ENCODE assay signal across 1 cellular context in the genomic region with DNA sequence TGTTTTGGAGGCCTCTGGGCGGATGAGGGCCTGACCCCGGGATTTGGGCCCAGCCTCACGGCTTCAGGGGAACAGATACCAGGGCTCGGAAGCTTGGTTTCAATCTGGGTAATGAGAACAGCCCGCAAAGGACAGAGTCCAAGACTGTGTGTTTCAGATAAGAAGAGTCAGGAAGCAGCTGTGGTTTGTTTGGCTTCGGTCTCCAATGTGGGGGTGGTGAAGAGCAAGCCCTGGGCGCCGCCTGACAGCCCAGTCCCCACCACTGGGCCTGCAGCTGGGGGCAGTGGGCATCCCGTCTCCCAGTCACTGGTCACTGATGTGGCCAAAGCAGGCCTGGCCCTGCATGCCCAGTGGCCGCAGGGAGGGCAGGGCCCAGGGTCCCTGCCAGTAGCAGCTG.
A peak's percentile ranks its signal among the peaks of the same experiment; 100 is the strongest.
TF ChIP-seq lines count a peak whose summit lies in the region.

No MANE protein-coding gene starts in this region.

TF ChIP-seq in K562, 482 proteins besides CTCF, POLR2A, EP300 and RAD21 (continued from another document and continues in another):
- TF ChIP-seq, protein P1, sequence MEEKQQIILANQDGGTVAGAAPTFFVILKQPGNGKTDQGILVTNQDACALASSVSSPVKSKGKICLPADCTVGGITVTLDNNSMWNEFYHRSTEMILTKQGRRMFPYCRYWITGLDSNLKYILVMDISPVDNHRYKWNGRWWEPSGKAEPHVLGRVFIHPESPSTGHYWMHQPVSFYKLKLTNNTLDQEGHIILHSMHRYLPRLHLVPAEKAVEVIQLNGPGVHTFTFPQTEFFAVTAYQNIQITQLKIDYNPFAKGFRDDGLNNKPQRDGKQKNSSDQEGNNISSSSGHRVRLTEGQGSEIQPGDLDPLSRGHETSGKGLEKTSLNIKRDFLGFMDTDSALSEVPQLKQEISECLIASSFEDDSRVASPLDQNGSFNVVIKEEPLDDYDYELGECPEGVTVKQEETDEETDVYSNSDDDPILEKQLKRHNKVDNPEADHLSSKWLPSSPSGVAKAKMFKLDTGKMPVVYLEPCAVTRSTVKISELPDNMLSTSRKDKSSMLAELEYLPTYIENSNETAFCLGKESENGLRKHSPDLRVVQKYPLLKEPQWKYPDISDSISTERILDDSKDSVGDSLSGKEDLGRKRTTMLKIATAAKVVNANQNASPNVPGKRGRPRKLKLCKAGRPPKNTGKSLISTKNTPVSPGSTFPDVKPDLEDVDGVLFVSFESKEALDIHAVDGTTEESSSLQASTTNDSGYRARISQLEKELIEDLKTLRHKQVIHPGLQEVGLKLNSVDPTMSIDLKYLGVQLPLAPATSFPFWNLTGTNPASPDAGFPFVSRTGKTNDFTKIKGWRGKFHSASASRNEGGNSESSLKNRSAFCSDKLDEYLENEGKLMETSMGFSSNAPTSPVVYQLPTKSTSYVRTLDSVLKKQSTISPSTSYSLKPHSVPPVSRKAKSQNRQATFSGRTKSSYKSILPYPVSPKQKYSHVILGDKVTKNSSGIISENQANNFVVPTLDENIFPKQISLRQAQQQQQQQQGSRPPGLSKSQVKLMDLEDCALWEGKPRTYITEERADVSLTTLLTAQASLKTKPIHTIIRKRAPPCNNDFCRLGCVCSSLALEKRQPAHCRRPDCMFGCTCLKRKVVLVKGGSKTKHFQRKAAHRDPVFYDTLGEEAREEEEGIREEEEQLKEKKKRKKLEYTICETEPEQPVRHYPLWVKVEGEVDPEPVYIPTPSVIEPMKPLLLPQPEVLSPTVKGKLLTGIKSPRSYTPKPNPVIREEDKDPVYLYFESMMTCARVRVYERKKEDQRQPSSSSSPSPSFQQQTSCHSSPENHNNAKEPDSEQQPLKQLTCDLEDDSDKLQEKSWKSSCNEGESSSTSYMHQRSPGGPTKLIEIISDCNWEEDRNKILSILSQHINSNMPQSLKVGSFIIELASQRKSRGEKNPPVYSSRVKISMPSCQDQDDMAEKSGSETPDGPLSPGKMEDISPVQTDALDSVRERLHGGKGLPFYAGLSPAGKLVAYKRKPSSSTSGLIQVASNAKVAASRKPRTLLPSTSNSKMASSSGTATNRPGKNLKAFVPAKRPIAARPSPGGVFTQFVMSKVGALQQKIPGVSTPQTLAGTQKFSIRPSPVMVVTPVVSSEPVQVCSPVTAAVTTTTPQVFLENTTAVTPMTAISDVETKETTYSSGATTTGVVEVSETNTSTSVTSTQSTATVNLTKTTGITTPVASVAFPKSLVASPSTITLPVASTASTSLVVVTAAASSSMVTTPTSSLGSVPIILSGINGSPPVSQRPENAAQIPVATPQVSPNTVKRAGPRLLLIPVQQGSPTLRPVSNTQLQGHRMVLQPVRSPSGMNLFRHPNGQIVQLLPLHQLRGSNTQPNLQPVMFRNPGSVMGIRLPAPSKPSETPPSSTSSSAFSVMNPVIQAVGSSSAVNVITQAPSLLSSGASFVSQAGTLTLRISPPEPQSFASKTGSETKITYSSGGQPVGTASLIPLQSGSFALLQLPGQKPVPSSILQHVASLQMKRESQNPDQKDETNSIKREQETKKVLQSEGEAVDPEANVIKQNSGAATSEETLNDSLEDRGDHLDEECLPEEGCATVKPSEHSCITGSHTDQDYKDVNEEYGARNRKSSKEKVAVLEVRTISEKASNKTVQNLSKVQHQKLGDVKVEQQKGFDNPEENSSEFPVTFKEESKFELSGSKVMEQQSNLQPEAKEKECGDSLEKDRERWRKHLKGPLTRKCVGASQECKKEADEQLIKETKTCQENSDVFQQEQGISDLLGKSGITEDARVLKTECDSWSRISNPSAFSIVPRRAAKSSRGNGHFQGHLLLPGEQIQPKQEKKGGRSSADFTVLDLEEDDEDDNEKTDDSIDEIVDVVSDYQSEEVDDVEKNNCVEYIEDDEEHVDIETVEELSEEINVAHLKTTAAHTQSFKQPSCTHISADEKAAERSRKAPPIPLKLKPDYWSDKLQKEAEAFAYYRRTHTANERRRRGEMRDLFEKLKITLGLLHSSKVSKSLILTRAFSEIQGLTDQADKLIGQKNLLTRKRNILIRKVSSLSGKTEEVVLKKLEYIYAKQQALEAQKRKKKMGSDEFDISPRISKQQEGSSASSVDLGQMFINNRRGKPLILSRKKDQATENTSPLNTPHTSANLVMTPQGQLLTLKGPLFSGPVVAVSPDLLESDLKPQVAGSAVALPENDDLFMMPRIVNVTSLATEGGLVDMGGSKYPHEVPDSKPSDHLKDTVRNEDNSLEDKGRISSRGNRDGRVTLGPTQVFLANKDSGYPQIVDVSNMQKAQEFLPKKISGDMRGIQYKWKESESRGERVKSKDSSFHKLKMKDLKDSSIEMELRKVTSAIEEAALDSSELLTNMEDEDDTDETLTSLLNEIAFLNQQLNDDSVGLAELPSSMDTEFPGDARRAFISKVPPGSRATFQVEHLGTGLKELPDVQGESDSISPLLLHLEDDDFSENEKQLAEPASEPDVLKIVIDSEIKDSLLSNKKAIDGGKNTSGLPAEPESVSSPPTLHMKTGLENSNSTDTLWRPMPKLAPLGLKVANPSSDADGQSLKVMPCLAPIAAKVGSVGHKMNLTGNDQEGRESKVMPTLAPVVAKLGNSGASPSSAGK (IDR thresholded peaks at IDR 0.05), result no peak
- TF ChIP-seq MYC (IDR thresholded peaks at IDR 0.05; ENCODE audit: low read depth, low read length) (no peak), MYC (CRISPR knock-in tag; IDR thresholded peaks at IDR 0.05; ENCODE audit: borderline replicate concordance, low read depth) (no peak), HMG20B (CRISPR knock-in tag; IDR thresholded peaks at IDR 0.05) (no peak), POLR2AphosphoS5 (IDR thresholded peaks at IDR 0.05; ENCODE audit: control insufficient read depth, insufficient read depth, low read depth, low read length) (peak; percentile 49; the same call in 1 of the 2 replicates), NR2C1 (IDR thresholded peaks at IDR 0.05) (no peak), NR2C1 (tag; IDR thresholded peaks at IDR 0.05) (peak; percentile 18; the same call in 1 of the 2 replicates), ZC3H11A (IDR thresholded peaks at IDR 0.05; ENCODE audit: low read depth, low read length) (no peak), ZC3H4 (CRISPR knock-in tag; IDR thresholded peaks at IDR 0.05; ENCODE audit: borderline replicate concordance) (no peak), ZNF589 (CRISPR knock-in tag; IDR thresholded peaks at IDR 0.05; ENCODE audit: low read depth) (peak; percentile 68; the same call in 1 of the 2 replicates), DMBX1 (CRISPR knock-in tag; IDR thresholded peaks at IDR 0.05; ENCODE audit: borderline replicate concordance) (no peak), BRCA1 (IDR thresholded peaks at IDR 0.05) (no peak), BRCA1 (CRISPR knock-in tag; IDR thresholded peaks at IDR 0.05) (no peak), HMG20A (CRISPR knock-in tag; conservative IDR thresholded peaks at IDR 0.05) (no peak), ZNF696 (CRISPR knock-in tag; conservative IDR thresholded peaks at IDR 0.05) (no peak), CHD4 (IDR thresholded peaks at IDR 0.05; ENCODE audit: insufficient read depth, insufficient replicate concordance, low read depth, low read length, poor library complexity, severe bottlenecking) (no peak), ZNF507 (tag; conservative IDR thresholded peaks at IDR 0.05) (no peak), ZNF316 (IDR thresholded peaks at IDR 0.05) (no peak), ETV6 (IDR thresholded peaks at IDR 0.05; ENCODE audit: borderline replicate concordance in 1 of 2, low read depth in 2 of 2, low read length in 1 of 2) (no peak), ETV6 (CRISPR knock-in tag; IDR thresholded peaks at IDR 0.05; ENCODE audit: borderline replicate concordance) (no peak), GABPA (tag; conservative IDR thresholded peaks at IDR 0.05; ENCODE audit: low read depth) (no peak), SNRNP70 (optimal IDR thresholded peaks at IDR 0.05; ENCODE audit: low read depth, low read length) (no peak), ZNF584 (CRISPR knock-in tag; IDR thresholded peaks at IDR 0.05; ENCODE audit: low read depth) (peak; percentile 67; the same call in 1 of the 2 replicates), ZNF133 (CRISPR knock-in tag; IDR thresholded peaks at IDR 0.05) (no peak), SRF (CRISPR knock-in tag; IDR thresholded peaks at IDR 0.05) (no peak), SMARCA4 (IDR thresholded peaks at IDR 0.05) (no peak), THRAP3 (IDR thresholded peaks at IDR 0.05; ENCODE audit: borderline replicate concordance) (no peak)
- TF ChIP-seq, protein P2, sequence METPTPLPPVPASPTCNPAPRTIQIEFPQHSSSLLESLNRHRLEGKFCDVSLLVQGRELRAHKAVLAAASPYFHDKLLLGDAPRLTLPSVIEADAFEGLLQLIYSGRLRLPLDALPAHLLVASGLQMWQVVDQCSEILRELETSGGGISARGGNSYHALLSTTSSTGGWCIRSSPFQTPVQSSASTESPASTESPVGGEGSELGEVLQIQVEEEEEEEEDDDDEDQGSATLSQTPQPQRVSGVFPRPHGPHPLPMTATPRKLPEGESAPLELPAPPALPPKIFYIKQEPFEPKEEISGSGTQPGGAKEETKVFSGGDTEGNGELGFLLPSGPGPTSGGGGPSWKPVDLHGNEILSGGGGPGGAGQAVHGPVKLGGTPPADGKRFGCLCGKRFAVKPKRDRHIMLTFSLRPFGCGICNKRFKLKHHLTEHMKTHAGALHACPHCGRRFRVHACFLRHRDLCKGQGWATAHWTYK (CRISPR knock-in tag; IDR thresholded peaks at IDR 0.05), result no peak
- TF ChIP-seq, protein P3, sequence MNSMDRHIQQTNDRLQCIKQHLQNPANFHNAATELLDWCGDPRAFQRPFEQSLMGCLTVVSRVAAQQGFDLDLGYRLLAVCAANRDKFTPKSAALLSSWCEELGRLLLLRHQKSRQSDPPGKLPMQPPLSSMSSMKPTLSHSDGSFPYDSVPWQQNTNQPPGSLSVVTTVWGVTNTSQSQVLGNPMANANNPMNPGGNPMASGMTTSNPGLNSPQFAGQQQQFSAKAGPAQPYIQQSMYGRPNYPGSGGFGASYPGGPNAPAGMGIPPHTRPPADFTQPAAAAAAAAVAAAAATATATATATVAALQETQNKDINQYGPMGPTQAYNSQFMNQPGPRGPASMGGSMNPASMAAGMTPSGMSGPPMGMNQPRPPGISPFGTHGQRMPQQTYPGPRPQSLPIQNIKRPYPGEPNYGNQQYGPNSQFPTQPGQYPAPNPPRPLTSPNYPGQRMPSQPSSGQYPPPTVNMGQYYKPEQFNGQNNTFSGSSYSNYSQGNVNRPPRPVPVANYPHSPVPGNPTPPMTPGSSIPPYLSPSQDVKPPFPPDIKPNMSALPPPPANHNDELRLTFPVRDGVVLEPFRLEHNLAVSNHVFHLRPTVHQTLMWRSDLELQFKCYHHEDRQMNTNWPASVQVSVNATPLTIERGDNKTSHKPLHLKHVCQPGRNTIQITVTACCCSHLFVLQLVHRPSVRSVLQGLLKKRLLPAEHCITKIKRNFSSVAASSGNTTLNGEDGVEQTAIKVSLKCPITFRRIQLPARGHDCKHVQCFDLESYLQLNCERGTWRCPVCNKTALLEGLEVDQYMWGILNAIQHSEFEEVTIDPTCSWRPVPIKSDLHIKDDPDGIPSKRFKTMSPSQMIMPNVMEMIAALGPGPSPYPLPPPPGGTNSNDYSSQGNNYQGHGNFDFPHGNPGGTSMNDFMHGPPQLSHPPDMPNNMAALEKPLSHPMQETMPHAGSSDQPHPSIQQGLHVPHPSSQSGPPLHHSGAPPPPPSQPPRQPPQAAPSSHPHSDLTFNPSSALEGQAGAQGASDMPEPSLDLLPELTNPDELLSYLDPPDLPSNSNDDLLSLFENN (IDR thresholded peaks at IDR 0.05; ENCODE audit: low read depth in 2 of 2, low read length in 2 of 2), result peak in 1 of 2 experiments; percentile 60; a peak in 1 of 4 replicates
- TF ChIP-seq, protein P4, sequence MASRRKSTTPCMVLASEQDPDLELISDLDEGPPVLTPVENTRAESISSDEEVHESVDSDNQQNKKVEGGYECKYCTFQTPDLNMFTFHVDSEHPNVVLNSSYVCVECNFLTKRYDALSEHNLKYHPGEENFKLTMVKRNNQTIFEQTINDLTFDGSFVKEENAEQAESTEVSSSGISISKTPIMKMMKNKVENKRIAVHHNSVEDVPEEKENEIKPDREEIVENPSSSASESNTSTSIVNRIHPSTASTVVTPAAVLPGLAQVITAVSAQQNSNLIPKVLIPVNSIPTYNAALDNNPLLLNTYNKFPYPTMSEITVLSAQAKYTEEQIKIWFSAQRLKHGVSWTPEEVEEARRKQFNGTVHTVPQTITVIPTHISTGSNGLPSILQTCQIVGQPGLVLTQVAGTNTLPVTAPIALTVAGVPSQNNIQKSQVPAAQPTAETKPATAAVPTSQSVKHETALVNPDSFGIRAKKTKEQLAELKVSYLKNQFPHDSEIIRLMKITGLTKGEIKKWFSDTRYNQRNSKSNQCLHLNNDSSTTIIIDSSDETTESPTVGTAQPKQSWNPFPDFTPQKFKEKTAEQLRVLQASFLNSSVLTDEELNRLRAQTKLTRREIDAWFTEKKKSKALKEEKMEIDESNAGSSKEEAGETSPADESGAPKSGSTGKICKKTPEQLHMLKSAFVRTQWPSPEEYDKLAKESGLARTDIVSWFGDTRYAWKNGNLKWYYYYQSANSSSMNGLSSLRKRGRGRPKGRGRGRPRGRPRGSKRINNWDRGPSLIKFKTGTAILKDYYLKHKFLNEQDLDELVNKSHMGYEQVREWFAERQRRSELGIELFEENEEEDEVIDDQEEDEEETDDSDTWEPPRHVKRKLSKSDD (conservative IDR thresholded peaks at IDR 0.05; ENCODE audit: low read length), result no peak
- TF ChIP-seq, protein P5, sequence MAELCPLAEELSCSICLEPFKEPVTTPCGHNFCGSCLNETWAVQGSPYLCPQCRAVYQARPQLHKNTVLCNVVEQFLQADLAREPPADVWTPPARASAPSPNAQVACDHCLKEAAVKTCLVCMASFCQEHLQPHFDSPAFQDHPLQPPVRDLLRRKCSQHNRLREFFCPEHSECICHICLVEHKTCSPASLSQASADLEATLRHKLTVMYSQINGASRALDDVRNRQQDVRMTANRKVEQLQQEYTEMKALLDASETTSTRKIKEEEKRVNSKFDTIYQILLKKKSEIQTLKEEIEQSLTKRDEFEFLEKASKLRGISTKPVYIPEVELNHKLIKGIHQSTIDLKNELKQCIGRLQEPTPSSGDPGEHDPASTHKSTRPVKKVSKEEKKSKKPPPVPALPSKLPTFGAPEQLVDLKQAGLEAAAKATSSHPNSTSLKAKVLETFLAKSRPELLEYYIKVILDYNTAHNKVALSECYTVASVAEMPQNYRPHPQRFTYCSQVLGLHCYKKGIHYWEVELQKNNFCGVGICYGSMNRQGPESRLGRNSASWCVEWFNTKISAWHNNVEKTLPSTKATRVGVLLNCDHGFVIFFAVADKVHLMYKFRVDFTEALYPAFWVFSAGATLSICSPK (IDR thresholded peaks at IDR 0.05; ENCODE audit: borderline replicate concordance), result no peak
